In the genomic region with DNA sequence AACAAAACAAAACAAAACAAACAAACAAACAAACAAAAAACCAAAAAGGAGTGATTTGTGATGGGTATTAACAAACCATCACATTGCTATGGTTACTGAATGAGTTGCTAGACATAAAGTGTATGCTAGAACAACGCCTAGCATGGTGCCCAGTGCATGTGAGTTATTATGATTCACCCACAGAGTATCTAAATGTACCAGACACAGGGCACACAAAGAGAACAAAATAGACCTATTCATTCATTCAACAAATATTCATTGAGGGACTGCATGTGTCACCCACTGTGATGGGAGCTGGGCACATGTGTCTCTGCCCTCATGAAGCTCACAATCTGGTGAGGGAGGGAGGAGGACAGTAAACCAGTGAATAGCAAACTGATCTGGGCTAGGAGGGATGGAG, we compare ENCODE assay signal across 32 cellular contexts. TPM values are rescaled to one million over a fixed set of nuclear protein-coding genes. Genes with fewer than 3 reads are reported as not detected.
A peak's percentile ranks its signal among the peaks of the same experiment; 100 is the strongest.
DNase-seq lines count a peak whose midpoint lies in the region; ATAC-seq and TF ChIP-seq lines count a peak whose summit lies in the region.
"Had no signal": no experiment of that assay in that cellular context is flagged by ENCODE, and none has a peak within 500 bp of the region (broad histone marks: within the 10 kb centered on the region; RNA-seq: fewer than 3 reads in every experiment).

No MANE protein-coding gene starts in this region.

- peak overlapping the region; percentile 81 for H3K27ac ChIP-seq in mammary epithelial cell (ENCODE audit: insufficient read depth, low read depth, low read length)
- H3K27ac ChIP-seq: colonic mucosa, left lung had no signal

- in situ Hi-C loops in mammary epithelial cell (cut with MboI; ENCODE audit: low sequenced_read_pairs in 2 of 2): no loop called here

- DNase-seq in AG08396 (ENCODE audit: low spot score): peak; percentile 29
- peak; percentile 73 for DNase-seq in LHCN-M2 (ENCODE audit: low read depth)
- DNase-seq in mammary epithelial cell: peak; percentile 93
- peak; percentile 42 for DNase-seq in kidney tubule cell (ENCODE audit: low spot score)
- DNase-seq in left ventricle myocardium superior: no peak
- no peak for DNase-seq in H7
- DNase-seq in NCI-H510A treated with DMSO at 0.1 percent for 48 hours (lab: John Stamatoyannopoulos, UW): no peak
- DNase-seq: ACHN; activated CD4-positive, alpha-beta memory T cell treated with anti-CD3 and anti-CD28 coated beads, Interleukin-2, amount 10 ng/mL, durations not matched to agents 7 days and 5 days; activated naive CD4-positive, alpha-beta T cell treated with anti-CD3 and anti-CD28 coated beads, Interleukin-2, amount 10 ng/mL, durations not matched to agents 7 days and 5 days; BE2C; CD8-positive, alpha-beta T cell; colonic mucosa; effector CD8-positive, alpha-beta T cell; glutamatergic neuron; left lung; naive B cell; NCI-H1092 treated with DMSO at 0.1 percent for 48 hours; NCI-H1694 treated with DMSO at 0.1 percent for 48 hours; NCI-H2171; NCI-H510A; posterior cingulate gyrus; stimulated activated CD4-positive, alpha-beta T cell treated with anti-CD3 and anti-CD28 coated beads, Interleukin-4, amount 100 ng/mL, for 24 hours; T-helper 17 cell had no signal

- TF ChIP-seq CTCF in mammary epithelial cell (conservative IDR thresholded peaks at IDR 0.05 in 1 of 2, IDR thresholded peaks at IDR 0.05 in 1 of 2; ENCODE audit: extremely low read depth in 1 of 2, insufficient read depth in 1 of 2, low read depth in 1 of 2, low read length in 2 of 2): no peak

- dilution Hi-C loops in mammary epithelial cell (cut with HindIII; ENCODE audit: low sequenced_read_pairs): no loop called here

- intact Hi-C loops in mammary epithelial cell (cut with micrococcal nuclease): no loop called here
- intact Hi-C loops in left ventricle myocardium superior (cut with micrococcal nuclease): no loop called here

- H3K4me3 ChIP-seq in mammary epithelial cell (replicated peaks in 1 of 3; ENCODE audit: insufficient read depth in 1 of 3, low read depth in 2 of 3, low read length in 3 of 3): no peak overlapping the region
- no peak overlapping the region for H3K4me3 ChIP-seq in H7 (ENCODE audit: insufficient read depth, low read depth, low read length)
- H3K4me3 ChIP-seq: colonic mucosa, left lung, tibial nerve had no signal

- peaks cover 32% of the 10 kb centered on the region for H3K4me1 ChIP-seq in mammary epithelial cell (ENCODE audit: insufficient read depth, low read length)
- H3K4me1 ChIP-seq: BE2C, colonic mucosa, left lung, tibial nerve had no signal

- H3K36me3 ChIP-seq in mammary epithelial cell (ENCODE audit: insufficient read depth, low read length): no peaks in the 10 kb centered on the region
- H3K36me3 ChIP-seq in H7 (replicated peaks; ENCODE audit: control insufficient read depth, insufficient read depth, low read length): no peaks in the 10 kb centered on the region
- H3K36me3 ChIP-seq: BE2C, colonic mucosa, left lung, tibial nerve had no signal

- H3K27me3 ChIP-seq in mammary epithelial cell (ENCODE audit: insufficient read depth, low read length): no peaks in the 10 kb centered on the region
- peaks cover 2% of the 10 kb centered on the region; the same call in 1 of the 2 replicates for H3K27me3 ChIP-seq in H7 (ENCODE audit: control insufficient read depth, insufficient read depth, low read length)
- H3K27me3 ChIP-seq: colonic mucosa, tibial nerve had no signal

- ATAC-seq in left ventricle myocardium superior (no peak), HG03442 (IDR thresholded peaks at IDR 0.05; ENCODE audit: unreplicated experiment) (no peak)
- ATAC-seq: activated CD4-positive, CD25-positive, alpha-beta regulatory T cell treated with anti-CD3 and anti-CD28 coated beads, Interleukin-2, amount 50 U/mL, for 24 hours; activated T-helper 17 cell treated with anti-CD3 and anti-CD28 coated beads, Interleukin-2, amount 50 U/mL, for 72 hours; CD8-positive, alpha-beta T cell; left lung; sciatic nerve; SK-N-SH treated with all-trans-retinoic acid at 6 μM for 48 hours; T-helper 17 cell had no signal

- H3K4me2 ChIP-seq in mammary epithelial cell (ENCODE audit: insufficient read depth, low read depth, low read length): no peak overlapping the region

- H2AFZ ChIP-seq in mammary epithelial cell (ENCODE audit: low read depth, low read length): no peak overlapping the region

- H3K9me3 ChIP-seq in mammary epithelial cell (replicated peaks; ENCODE audit: insufficient read depth, low read length): no peaks in the 10 kb centered on the region
- H3K9me3 ChIP-seq: BE2C, colonic mucosa, left lung had no signal

- no peaks in the 10 kb centered on the region for H4K20me1 ChIP-seq in mammary epithelial cell (ENCODE audit: insufficient read depth, low read length)

- CTCF ChIA-PET in mammary epithelial cell (lab: Charles Lee; ENCODE audit: low non-redundant PET): no interaction called here

- no TSS peak for BruUV-seq in mammary epithelial cell (replicated peaks; lab: Mats Ljungman, UMichigan)

- WGBS in mammary epithelial cell (ENCODE audit: low coverage, missing lambda C conversion rate): 30% methylated on average over 1 of the region's 1 CpG

- no peaks in the 10 kb centered on the region for H3K79me2 ChIP-seq in mammary epithelial cell (ENCODE audit: insufficient read depth, low read length)

- peak overlapping the region; percentile 49 for H3K9ac ChIP-seq in mammary epithelial cell (ENCODE audit: insufficient read depth, low read length)

RNA-seq across cellular contexts. Expression of a gene that starts 11.6 kb away (rescaled TPM):
- total RNA-seq in LHCN-M2 (2014; rRNA removed) (under 0.01 TPM in 1 of 2 replicates, not detected in the other), mammary epithelial cell (under 1 TPM in 1 of 2 donors, not detected in 1; under 0.01 TPM), left ventricle myocardium superior (0.15 TPM)
- 0.04 TPM for polyA plus RNA-seq in LHCN-M2 (2012)
- 0.10 TPM for polyA plus RNA-seq in mammary epithelial cell
- not detected for polyA minus RNA-seq in mammary epithelial cell
- 0.33 and 0.59 TPM in 2 replicates for total RNA-seq in H7 (2014; rRNA removed; shearing (Covaris generic))
- total RNA-seq: activated CD4-positive, alpha-beta memory T cell treated with anti-CD3 and anti-CD28 coated beads, Interleukin-2, amount 10 ng/mL, durations not matched to agents 7 days and 5 days; activated T-helper 17 cell treated with anti-CD3 and anti-CD28 coated beads, Interleukin-2, amount 50 U/mL, for 72 hours; CD8-positive, alpha-beta T cell; epithelial cell of proximal tubule; OCI-LY7; T-helper 17 cell had no signal

Comparison
In these comparisons a context has a peak if more than half of its experiments do, and no peak if none do; other contexts are left out.
1. DNase-seq: peak in AG08396 (single experiment), LHCN-M2 (single experiment), mammary epithelial cell (single experiment) and kidney tubule cell (single experiment); none in left ventricle myocardium superior (single experiment), H7 (single experiment) and NCI-H510A treated with DMSO at 0.1 percent for 48 hours (single experiment).